In genomic region chr11:114399903-114400221, GRCh38 we compare ENCODE assay signal across 8 cellular contexts. TPM values are rescaled to one million over a fixed set of nuclear protein-coding genes. Genes with fewer than 3 reads are reported as not detected.
DNase-seq lines count a peak whose midpoint lies in the region; ATAC-seq, FAIRE-seq and TF ChIP-seq lines count a peak whose summit lies in the region.

No MANE protein-coding gene starts in this region.

- dilution Hi-C loops in endothelial cell of umbilical vein (cut with MboI; ENCODE audit: extremely low pct_ligation_motif_present, low sequenced_read_pairs): no loop called here

- H3K4me1 ChIP-seq in CD8-positive, alpha-beta memory T cell (ENCODE audit: insufficient read depth, low read length): peaks cover 49% of the 10 kb centered on the region
- peaks cover 25% of the 10 kb centered on the region for H3K4me1 ChIP-seq in endothelial cell of umbilical vein (ENCODE audit: control insufficient read depth, extremely low read depth, insufficient read depth, low read length)

- no peaks in the 10 kb centered on the region for H3K9me3 ChIP-seq in CD8-positive, alpha-beta memory T cell (ENCODE audit: low read length)
- no peaks in the 10 kb centered on the region for H3K9me3 ChIP-seq in endothelial cell of umbilical vein (replicated peaks; ENCODE audit: control insufficient read depth, insufficient read depth, low read length)

- no peak overlapping the region for H2AFZ ChIP-seq in endothelial cell of umbilical vein (ENCODE audit: low read depth, low read length)

- CTCF ChIA-PET in CD8-positive, alpha-beta memory T cell (lab: Charles Lee): no interaction called here
- CTCF ChIA-PET in endothelial cell of umbilical vein (lab: Charles Lee): interaction anchor here (1.0 to 3.6 kb wide), 3 partner anchors 52 to 81 kb away, joined by 3 to 22 read pairs (median 18); no protein-coding TSS in a partner anchor

- peak; percentile 26 for FAIRE-seq in endothelial cell of umbilical vein (lab: Jason Lieb, UNC)

- peak overlapping the region; percentile 98 for H3K27ac ChIP-seq in CD8-positive, alpha-beta memory T cell (ENCODE audit: low read depth, low read length)
- peak overlapping the region; percentile 86 for H3K27ac ChIP-seq in endothelial cell of umbilical vein (ENCODE audit: insufficient read depth, low read depth, low read length)

- H3K4me3 ChIP-seq in CD8-positive, alpha-beta memory T cell (ENCODE audit: low read length): peak overlapping the region; percentile 91
- H3K4me3 ChIP-seq in endothelial cell of umbilical vein (replicated peaks in 1 of 3; ENCODE audit: insufficient read depth in 1 of 3, low read depth in 1 of 3, low read length in 3 of 3): peak overlapping the region; percentile 21 to 84 (median 78)

- peak overlapping the region; percentile 92 for H3K4me2 ChIP-seq in endothelial cell of umbilical vein (ENCODE audit: insufficient read depth, low read length)

- H3K36me3 ChIP-seq in CD8-positive, alpha-beta memory T cell (ENCODE audit: insufficient read depth, low read length): no peaks in the 10 kb centered on the region
- peaks cover 0 to 5% of the 10 kb centered on the region in 2 experiments for H3K36me3 ChIP-seq in endothelial cell of umbilical vein (ENCODE audit: control insufficient read depth in 2 of 2, extremely low read depth in 1 of 2, insufficient read depth in 2 of 2, low read length in 2 of 2)

- H3K27ac Mint-ChIP-seq in CD8-positive, alpha-beta memory T cell: peak overlapping the region; percentile 95 to 100 (median 99)
- H3K27ac Mint-ChIP-seq in nephron: peak overlapping the region; percentile 99 to 100 (median 100)

- H3K9me3 Mint-ChIP-seq in CD8-positive, alpha-beta memory T cell: no peaks in the 10 kb centered on the region
- H3K9me3 Mint-ChIP-seq in nephron: no peaks in the 10 kb centered on the region

- H3K4me1 Mint-ChIP-seq in CD8-positive, alpha-beta memory T cell: peaks cover 47 to 70% (median 64%) of the 10 kb centered on the region in 3 donors
- peaks cover 34% of the 10 kb centered on the region for H3K4me1 Mint-ChIP-seq in nephron

- no peak for DNase-seq in CD8-positive, alpha-beta memory T cell
- DNase-seq in RPMI8226 (peak; percentile 62), endothelial cell of umbilical vein (ENCODE audit: low read depth, low spot score) (no peak), activated gamma-delta T cell (lab: John Stamatoyannopoulos, UW) (no peak), hippocampal formation (lab: John Stamatoyannopoulos, UW) (no peak)

- TF ChIP-seq CTCF in endothelial cell of umbilical vein (IDR thresholded peaks at IDR 0.05; ENCODE audit: extremely low read depth in 1 of 2, insufficient read depth in 1 of 2, low read depth in 1 of 2, low read length in 2 of 2) (no peak), nephron (IDR thresholded peaks at IDR 0.05; ENCODE audit: unreplicated experiment in 3 of 3) (no peak)

- H3K36me3 Mint-ChIP-seq in CD8-positive, alpha-beta memory T cell: peaks cover 0 to 37% (median 4%) of the 10 kb centered on the region in 3 donors
- peaks cover 23% of the 10 kb centered on the region for H3K36me3 Mint-ChIP-seq in nephron (ENCODE audit: low read depth)

- peaks cover 50% of the 10 kb centered on the region for H3K79me2 ChIP-seq in endothelial cell of umbilical vein (ENCODE audit: control insufficient read depth, insufficient read depth, low read length)

- TSS peak; percentile 76 for BruUV-seq in endothelial cell of umbilical vein (replicated peaks; lab: Mats Ljungman, UMichigan)

- peak overlapping the region; percentile 95 to 99 (median 97) for H3K4me3 Mint-ChIP-seq in CD8-positive, alpha-beta memory T cell
- H3K4me3 Mint-ChIP-seq in nephron: peak overlapping the region; percentile 99 to 100 (median 99)

- H4K20me1 ChIP-seq in endothelial cell of umbilical vein (replicated peaks; ENCODE audit: control insufficient read depth, extremely low read depth, insufficient read depth, low read length): peaks cover 3% of the 10 kb centered on the region

- no peaks in the 10 kb centered on the region for H3K27me3 ChIP-seq in CD8-positive, alpha-beta memory T cell (ENCODE audit: insufficient read depth, low read length, poor library complexity, severe bottlenecking)
- H3K27me3 ChIP-seq in endothelial cell of umbilical vein (ENCODE audit: control insufficient read depth in 2 of 2, insufficient read depth in 2 of 2, low read length in 2 of 2): no peaks in the 10 kb centered on the region

- TF ChIP-seq POLR2A in endothelial cell of umbilical vein (IDR thresholded peaks at IDR 0.05; ENCODE audit: low read depth, low read length): no peak

- no peaks in the 10 kb centered on the region for H3K9me1 ChIP-seq in endothelial cell of umbilical vein (replicated peaks; ENCODE audit: control insufficient read depth, extremely low read depth, insufficient read depth, low read length)

- ATAC-seq in GM19452 (IDR thresholded peaks at IDR 0.05; ENCODE audit: unreplicated experiment) (peak; percentile 16), HG03558 (IDR thresholded peaks at IDR 0.05; ENCODE audit: extremely low read depth, unreplicated experiment) (peak; percentile 15)

- intact Hi-C loops in endothelial cell of umbilical vein (cut with micrococcal nuclease): loop anchor here (1.0 to 5.0 kb wide), 10 partner anchors 33 to 628 kb away; partner anchors contain the start of genes REXO2, USP28 and ZW10

- peak overlapping the region; percentile 95 for H3K9ac ChIP-seq in endothelial cell of umbilical vein (replicated peaks; ENCODE audit: extremely low read depth, insufficient read depth, low read length)

- POLR2A ChIA-PET in CD8-positive, alpha-beta memory T cell (lab: Charles Lee): interaction anchor here (1.4 kb wide), 1 partner anchor 39 kb away, joined by 10 read pairs; the partner anchor contains the start of gene REXO2
- POLR2A ChIA-PET in endothelial cell of umbilical vein (lab: Charles Lee): interaction anchor here (1.0 kb wide), 1 partner anchor 39 kb away, joined by 4 read pairs; the partner anchor contains the start of gene REXO2

- peaks cover 0 to 2% of the 10 kb centered on the region in 2 donors for H3K27me3 Mint-ChIP-seq in CD8-positive, alpha-beta memory T cell
- H3K27me3 Mint-ChIP-seq in nephron (ENCODE audit: low read depth): no peaks in the 10 kb centered on the region

TF ChIP-seq in endothelial cell of umbilical vein, 7 proteins besides CTCF, POLR2A, EP300 and RAD21:
- TF ChIP-seq FOS (IDR thresholded peaks at IDR 0.05; ENCODE audit: borderline replicate concordance, insufficient read depth, low read length) (no peak), EZH2 (IDR thresholded peaks at IDR 0.05; ENCODE audit: borderline replicate concordance, low read depth, low read length, severe bottlenecking) (no peak), JUN (IDR thresholded peaks at IDR 0.05; ENCODE audit: borderline replicate concordance, insufficient read depth, insufficient read length, low read depth) (no peak), MAX (IDR thresholded peaks at IDR 0.05; ENCODE audit: insufficient read depth, insufficient read length) (no peak), POLR2AphosphoS5 (IDR thresholded peaks at IDR 0.05; ENCODE audit: insufficient read depth, low read depth, low read length) (no peak), GATA2 (IDR thresholded peaks at IDR 0.05; ENCODE audit: insufficient read depth, insufficient read length, low read depth, low read length) (no peak), MYC (IDR thresholded peaks at IDR 0.05; ENCODE audit: low read depth, low read length) (no peak)

RNA-seq across cellular contexts. Expression of gene C11orf71, which starts 0.4 kb away (rescaled TPM):
- 1 to 10 TPM; 8.2 to 9.3 TPM for total RNA-seq in CD8-positive, alpha-beta memory T cell
- 10.0 TPM for polyA plus RNA-seq in CD8-positive, alpha-beta memory T cell
- 4.0 and 5.4 TPM in 2 replicates for total RNA-seq in endothelial cell of umbilical vein
- 6.9 and 8.5 TPM in 2 replicates for polyA plus RNA-seq in endothelial cell of umbilical vein
- 2.6 and 3.6 TPM in 2 replicates for polyA plus RNA-seq in endothelial cell of umbilical vein (2011; cell fraction: cytosol; rRNA removed)
- polyA plus RNA-seq in endothelial cell of umbilical vein (2011; cell fraction: nucleus; rRNA removed): 3.9 and 5.8 TPM in 2 replicates
- 2.8 and 4.4 TPM in 2 replicates for polyA plus RNA-seq in endothelial cell of umbilical vein (2012)
- polyA minus RNA-seq in endothelial cell of umbilical vein: 5.4 and 7.5 TPM in 2 replicates
- polyA minus RNA-seq in endothelial cell of umbilical vein (2011; cell fraction: cytosol; rRNA and poly(A)+ RNA removed): 1.1 TPM
- polyA minus RNA-seq in endothelial cell of umbilical vein (2011; cell fraction: nucleus; rRNA and poly(A)+ RNA removed): 12.7 and 18.6 TPM in 2 replicates

RNA-seq across cellular contexts. Expression of gene RBM7, which starts 0.6 kb away (rescaled TPM):
- total RNA-seq in CD8-positive, alpha-beta memory T cell: 10 to 100 TPM; 35.7 to 37.7 TPM
- 23.1 TPM for polyA plus RNA-seq in CD8-positive, alpha-beta memory T cell
- total RNA-seq in endothelial cell of umbilical vein: 31.3 and 38.4 TPM in 2 replicates
- 16.4 TPM in 2 replicates for polyA plus RNA-seq in endothelial cell of umbilical vein
- 22.9 and 26.2 TPM in 2 replicates for polyA plus RNA-seq in endothelial cell of umbilical vein (2011; cell fraction: cytosol; rRNA removed)
- 16.1 and 24.3 TPM in 2 replicates for polyA plus RNA-seq in endothelial cell of umbilical vein (2011; cell fraction: nucleus; rRNA removed)
- polyA plus RNA-seq in endothelial cell of umbilical vein (2012): 46.2 and 47.4 TPM in 2 replicates
- 46.8 and 57.2 TPM in 2 replicates for polyA minus RNA-seq in endothelial cell of umbilical vein
- 29.7 TPM for polyA minus RNA-seq in endothelial cell of umbilical vein (2011; cell fraction: cytosol; rRNA and poly(A)+ RNA removed)
- 40.0 and 53.0 TPM in 2 replicates for polyA minus RNA-seq in endothelial cell of umbilical vein (2011; cell fraction: nucleus; rRNA and poly(A)+ RNA removed)

RNA-seq across cellular contexts. Expression of gene REXO2, which starts 39.4 kb away (rescaled TPM):
- total RNA-seq in CD8-positive, alpha-beta memory T cell: 10 to 100 TPM; 77.7 to 79.8 TPM
- polyA plus RNA-seq in CD8-positive, alpha-beta memory T cell: 52.9 TPM
- total RNA-seq in endothelial cell of umbilical vein: 155 and 182 TPM in 2 replicates
- 188 and 296 TPM in 2 replicates for polyA plus RNA-seq in endothelial cell of umbilical vein
- polyA plus RNA-seq in endothelial cell of umbilical vein (2011; cell fraction: cytosol; rRNA removed): 304 and 306 TPM in 2 replicates
- polyA plus RNA-seq in endothelial cell of umbilical vein (2011; cell fraction: nucleus; rRNA removed): 177 and 247 TPM in 2 replicates
- polyA plus RNA-seq in endothelial cell of umbilical vein (2012): 192 and 211 TPM in 2 replicates
- polyA minus RNA-seq in endothelial cell of umbilical vein: 69.7 and 73.0 TPM in 2 replicates
- 36.4 TPM for polyA minus RNA-seq in endothelial cell of umbilical vein (2011; cell fraction: cytosol; rRNA and poly(A)+ RNA removed)
- polyA minus RNA-seq in endothelial cell of umbilical vein (2011; cell fraction: nucleus; rRNA and poly(A)+ RNA removed): 75.3 and 75.6 TPM in 2 replicates
